10 cellular contexts compared by ENCODE assay signal in the genomic region with DNA sequence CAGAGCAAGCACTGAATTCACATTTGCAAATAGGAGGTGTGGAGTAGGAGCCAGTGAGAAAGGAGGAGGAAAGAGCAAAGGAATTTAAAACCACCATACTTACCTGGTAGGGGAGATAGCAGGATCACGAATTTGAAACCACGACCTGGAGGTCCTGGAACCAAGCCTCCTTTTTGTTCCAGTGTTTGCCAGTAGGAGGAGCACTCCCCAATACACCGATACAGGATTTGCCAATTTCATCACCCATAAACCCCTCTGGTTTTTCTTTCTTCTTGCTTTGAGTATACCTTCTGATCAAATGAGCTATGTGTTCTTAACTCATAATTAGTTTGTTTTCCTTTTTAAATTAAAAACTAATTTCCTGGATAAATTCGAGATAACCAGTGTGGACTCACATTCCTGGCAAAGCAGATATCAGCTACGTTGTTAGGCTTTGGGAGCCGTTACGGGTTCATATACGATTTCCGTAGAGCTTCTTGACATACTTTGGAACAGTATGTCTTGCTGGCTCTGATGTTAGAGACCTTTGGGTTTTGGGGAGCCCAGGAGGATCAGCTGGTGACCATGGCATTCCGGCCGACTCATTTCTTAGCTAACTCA. TPM values are rescaled to one million over a fixed set of nuclear protein-coding genes. Genes with fewer than 3 reads are reported as not detected.
DNase-seq lines count a peak whose midpoint lies in the region; ATAC-seq and TF ChIP-seq lines count a peak whose summit lies in the region.
"Had no signal": no experiment of that assay in that cellular context is flagged by ENCODE, and none has a peak within 500 bp of the region (broad histone marks: within the 10 kb centered on the region; RNA-seq: fewer than 3 reads in every experiment).

No MANE protein-coding gene starts in this region.

- H3K36me3 ChIP-seq in heart left ventricle (no peaks in the 10 kb centered on the region), WERI-Rb-1 (no peaks in the 10 kb centered on the region), stomach (no peaks in the 10 kb centered on the region)

- DNase-seq in heart left ventricle, result no peak
- DNase-seq in left cardiac atrium, result no peak
- no peak for DNase-seq in WERI-Rb-1
- DNase-seq in fibroblast of the aortic adventitia (ENCODE audit: low read depth), result peak; percentile 35
- peak; percentile 31 for DNase-seq in stomach
- DNase-seq in mesenteric fat pad (ENCODE audit: low spot score), result no peak
- no peak for DNase-seq in COLO829 (ENCODE audit: low spot score)
- no peak for DNase-seq in amygdala (lab: John Stamatoyannopoulos, UW)

- intact Hi-C loops in heart left ventricle (cut with DNase I) (loop anchor here in 3 of 10 donors (5.0 to 10.0 kb wide), 2 partner anchors 54 to 461 kb away; a partner anchor contains a TSS), left cardiac atrium (cut with DNase I) (no loop called here), stomach (cut with DNase I; ENCODE audit: low total_unique reads) (no loop called here)

- TF ChIP-seq POLR2A in heart left ventricle (IDR thresholded peaks at IDR 0.05), result no peak
- TF ChIP-seq POLR2A in stomach (IDR thresholded peaks at IDR 0.05), result no peak

- H3K9me3 ChIP-seq in heart left ventricle, result no peaks in the 10 kb centered on the region
- no peaks in the 10 kb centered on the region for H3K9me3 ChIP-seq in WERI-Rb-1 (ENCODE audit: severe bottlenecking)
- no peaks in the 10 kb centered on the region for H3K9me3 ChIP-seq in stomach

- no peak for TF ChIP-seq EP300 in stomach (IDR thresholded peaks at IDR 0.05)

- H3K27ac ChIP-seq in heart left ventricle, result no peak overlapping the region
- H3K27ac ChIP-seq in WERI-Rb-1, result no peak overlapping the region
- no peak overlapping the region for H3K27ac ChIP-seq in stomach
- H3K27ac ChIP-seq: skin epidermis had no signal

- ATAC-seq in heart left ventricle (no peak), left cardiac atrium (no peak)

- peaks cover 0 to 17% (median 2%) of the 10 kb centered on the region in 12 donors for H3K4me1 ChIP-seq in heart left ventricle
- H3K4me1 ChIP-seq in stomach, result peaks cover 5 to 22% (median 15%) of the 10 kb centered on the region in 4 donors

- H3K4me3 ChIP-seq in heart left ventricle (no peak overlapping the region), WERI-Rb-1 (ENCODE audit: low read depth, low read length) (no peak overlapping the region), fibroblast of the aortic adventitia (ENCODE audit: low read depth, low read length) (no peak overlapping the region), stomach (no peak overlapping the region)
- H3K4me3 ChIP-seq: skin epidermis had no signal

- no peaks in the 10 kb centered on the region for H3K27me3 ChIP-seq in heart left ventricle
- no peaks in the 10 kb centered on the region for H3K27me3 ChIP-seq in WERI-Rb-1 (ENCODE audit: insufficient read depth, low read depth, severe bottlenecking)
- H3K27me3 ChIP-seq in stomach, result no peaks in the 10 kb centered on the region

- TF ChIP-seq CTCF in heart left ventricle (IDR thresholded peaks at IDR 0.05) (peak; percentile 34 to 66 (median 54)), WERI-Rb-1 (IDR thresholded peaks at IDR 0.05; ENCODE audit: low read depth, low read length) (peak; percentile 51), fibroblast of the aortic adventitia (IDR thresholded peaks at IDR 0.05; ENCODE audit: insufficient read depth, low read length) (peak; percentile 73), stomach (IDR thresholded peaks at IDR 0.05) (peak in 5 of 7 experiments; percentile 57 to 73 (median 64))

- 69 to 79% (median 73%) methylated on average over 11 of the region's 11 CpGs for WGBS in heart left ventricle, 4 donors
- 32 to 60% (median 43%) methylated on average over 11 of the region's 11 CpGs for WGBS in stomach, 5 donors

RNA-seq across cellular contexts. Expression of a gene that starts 22.7 kb away (rescaled TPM):
- total RNA-seq in heart left ventricle (under 1 TPM in 2 of 9 donors, not detected in 7; 0.70 to 0.75 TPM), left cardiac atrium (under 1 TPM; 0.13 to 0.18 TPM), fibroblast of the aortic adventitia (ENCODE audit: low replicate concordance) (not detected in 2 replicates), stomach (1 to 10 TPM in 2 of 5 donors, not detected in 3; 2.2 to 5.8 TPM), mesenteric fat pad (not detected)
- polyA plus RNA-seq in heart left ventricle (not detected), stomach (1 to 10 TPM in 1 of 3 donors, under 1 TPM in 2; 0.38 to 2.1 (median 0.44) TPM)
- total RNA-seq: activated CD8-positive, alpha-beta memory T cell treated with anti-CD3 and anti-CD28 coated beads for 36 hours had no signal

RNA-seq across cellular contexts. Expression of a gene that starts 53.6 kb away (rescaled TPM):
- 10 to 100 TPM in 7 of 9 donors, 1 to 10 TPM in 2; 8.7 to 17.7 (median 13.1) TPM for total RNA-seq in heart left ventricle
- polyA plus RNA-seq in heart left ventricle, result 1 to 10 TPM; 1.6 to 2.2 TPM
- total RNA-seq in left cardiac atrium, result 10 to 100 TPM; 10.6 to 13.1 TPM
- 6.2 and 21.3 TPM in 2 replicates for total RNA-seq in fibroblast of the aortic adventitia (ENCODE audit: low replicate concordance)
- 10 to 100 TPM in 4 of 5 donors, 1 to 10 TPM in 1; 3.6 to 38.5 (median 12.3) TPM for total RNA-seq in stomach
- 1 to 10 TPM in 1 of 3 donors, under 1 TPM in 2; 0.56 to 2.3 (median 0.76) TPM for polyA plus RNA-seq in stomach
- total RNA-seq in mesenteric fat pad, result 10.0 TPM

Comparison
In these comparisons a context has a peak if more than half of its experiments do, and no peak if none do; other contexts are left out.
1. DNase-seq: peak in fibroblast of the aortic adventitia (single experiment) and stomach (single experiment); none in heart left ventricle (0 of 5), left cardiac atrium (single experiment), WERI-Rb-1 (single experiment), mesenteric fat pad (single experiment), COLO829 (single experiment) and amygdala (0 of 56).
2. Peak in every context shown above with its lines, with median percentiles within 50 percentile points of each other: CTCF ChIP-seq.